ENCODE assay signal across 16 cellular contexts in genomic region chr1:223144914-223145313, GRCh38. TPM values are rescaled to one million over a fixed set of nuclear protein-coding genes. Genes with fewer than 3 reads are reported as not detected.
"Had no signal": no experiment of that assay in that cellular context is flagged by ENCODE, and none has a peak within 500 bp of the region (broad histone marks: within the 10 kb centered on the region; RNA-seq: fewer than 3 reads in every experiment).

No MANE protein-coding gene starts in this region.

- DNase-seq: activated effector memory CD4-positive, alpha-beta T cell treated with anti-CD3 and anti-CD28 coated beads, Interleukin-2, amount 50 U/mL, for 16 hours; activated naive CD4-positive, alpha-beta T cell treated with anti-CD3 and anti-CD28 coated beads, Interleukin-2, amount 50 U/mL, for 16 hours; activated T-cell treated with anti-CD3 and anti-CD28 coated beads, Interleukin-2, amount 50 U/mL, for 72 hours; adrenal gland; effector memory CD8-positive, alpha-beta T cell; mesenchymal stem cell; mucosa of descending colon; natural killer cell; nucleus accumbens; posterior cingulate gyrus; retina; stimulated activated naive CD8-positive, alpha-beta T cell treated with anti-CD3 and anti-CD28 coated beads, Interleukin-15, Interleukin-2, amounts not matched to agents 100 U/mL and 50 U/mL, for 24 hours; substantia nigra; T-helper 9 cell; tibial artery had no signal

- H3K36me3 ChIP-seq: adrenal gland, tibial artery had no signal

- H3K27ac ChIP-seq: adrenal gland, tibial artery had no signal

- H3K4me3 Mint-ChIP-seq: natural killer cell had no signal

- H3K9me3 ChIP-seq: adrenal gland had no signal

- H3K27me3 ChIP-seq: adrenal gland had no signal

- H3K9me3 Mint-ChIP-seq: natural killer cell had no signal

- ATAC-seq: activated T-cell treated with anti-CD3 and anti-CD28 coated beads, Interleukin-2, amount 50 U/mL, for 72 hours; effector memory CD8-positive, alpha-beta T cell; mucosa of descending colon; natural killer cell; stimulated activated naive CD8-positive, alpha-beta T cell treated with anti-CD3 and anti-CD28 coated beads, Interleukin-15, Interleukin-2, amounts not matched to agents 100 U/mL and 50 U/mL, for 24 hours had no signal

- H3K4me3 ChIP-seq: adrenal gland, mucosa of descending colon, tibial artery had no signal

- H3K27ac Mint-ChIP-seq: activated T-cell treated with anti-CD3 and anti-CD28 coated beads, Interleukin-2, amount 50 U/mL, for 72 hours; effector memory CD8-positive, alpha-beta T cell had no signal

RNA-seq across cellular contexts. Expression of gene TLR5, which starts 1.9 kb away (rescaled TPM):
- total RNA-seq: fibroblast of villous mesenchyme had no signal
